ENCODE assay signal across 10 cellular contexts in genomic region chr15:35289029-35289617, GRCh38.
DNase-seq lines count a peak whose midpoint lies in the region; ATAC-seq and TF ChIP-seq lines count a peak whose summit lies in the region.
"Had no signal": no experiment of that assay in that cellular context is flagged by ENCODE, and none has a peak within 500 bp of the region (broad histone marks: within the 10 kb centered on the region; RNA-seq: fewer than 3 reads in every experiment).

No MANE protein-coding gene starts in this region.

- peak; percentile 38 for DNase-seq in NCI-H1436 (lab: John Stamatoyannopoulos, UW)
- no peak for DNase-seq in NCI-H1436 treated with DMSO at 0.1 percent for 48 hours (lab: John Stamatoyannopoulos, UW)
- DNase-seq in IMR-90 = peak; percentile 81
- DNase-seq in germinal center (ENCODE audit: low spot score) = peak; percentile 11
- DNase-seq in gastrocnemius medialis = no peak
- no peak for DNase-seq in T-helper 2 cell treated with Interferon-gamma antibody and Interleukin-4, amounts not matched to agents 5 μg/mL and 100 μg/mL, for 36 hours (ENCODE audit: low spot score)
- no peak for DNase-seq in stimulated activated CD4-positive, alpha-beta T cell treated with anti-CD3 and anti-CD28 coated beads, Interleukin-4, amount 100 ng/mL, for 24 hours

- 0 out of 2 replicates have a peak, but pooled peaks cover 4% of the 10 kb centered on the region for H3K9me1 ChIP-seq in IMR-90 (ENCODE audit: insufficient read depth, low read length)

- no peak overlapping the region for H2BK15ac ChIP-seq in IMR-90 (ENCODE audit: low read depth, low read length)

- H4K91ac ChIP-seq in IMR-90 (ENCODE audit: insufficient read depth, low read depth, low read length) = no peak overlapping the region

- H3K56ac ChIP-seq in IMR-90 (ENCODE audit: extremely low read depth, insufficient read depth, low read length) = no peak overlapping the region

- no peak overlapping the region for H3K27ac Mint-ChIP-seq in T-helper 2 cell treated with Interferon-gamma antibody and Interleukin-4, amounts not matched to agents 5 μg/mL and 100 μg/mL, for 36 hours
- H3K27ac Mint-ChIP-seq: activated naive CD8-positive, alpha-beta T cell; CD4-positive, CD25-positive, alpha-beta regulatory T cell had no signal

- H3K4ac ChIP-seq in IMR-90 (ENCODE audit: low read depth, low read length) = no peak overlapping the region

- no peak overlapping the region for H2BK5ac ChIP-seq in IMR-90 (ENCODE audit: low read depth, low read length, poor library complexity, severe bottlenecking)

- TF ChIP-seq CTCF in IMR-90 (conservative IDR thresholded peaks at IDR 0.05; ENCODE audit: low read depth, low read length) (peak; percentile 87), gastrocnemius medialis (IDR thresholded peaks at IDR 0.05 in 4 of 5, conservative IDR thresholded peaks at IDR 0.05 in 1 of 5) (peak in 4 of 5 experiments; percentile 43 to 65 (median 57))

- H3K14ac ChIP-seq in IMR-90 (replicated peaks; ENCODE audit: low read depth, low read length) = no peak overlapping the region

- no TSS peak for BruUV-seq in IMR-90 (replicated peaks; lab: Mats Ljungman, UMichigan)

- H4K8ac ChIP-seq in IMR-90 (ENCODE audit: low read depth in 2 of 2, low read length in 2 of 2) = no peak overlapping the region; a peak in 1 of 4 replicates

- TF ChIP-seq RAD21 in IMR-90 (IDR thresholded peaks at IDR 0.05; ENCODE audit: low read length) = peak; percentile 94

- H3K27me3 ChIP-seq in IMR-90 (ENCODE audit: control insufficient read depth, insufficient read depth, low read length) (no peaks in the 10 kb centered on the region), gastrocnemius medialis (no peaks in the 10 kb centered on the region)

- no peaks in the 10 kb centered on the region for H3K9me3 ChIP-seq in IMR-90 (ENCODE audit: control insufficient read depth, insufficient read depth, low read length)
- H3K9me3 ChIP-seq in gastrocnemius medialis = no peaks in the 10 kb centered on the region

- intact Hi-C loops in IMR-90 (cut with micrococcal nuclease) = loop anchor here (1.0 to 10.0 kb wide), 4 partner anchors 155 to 456 kb away; partner anchors contain the start of gene DPH6
- intact Hi-C loops in gastrocnemius medialis (cut with DNase I; ENCODE audit: low total_unique reads) = loop anchor here (1.0 kb wide), 1 partner anchor 155 kb away; no protein-coding TSS in a partner anchor

- no peaks in the 10 kb centered on the region for H3K27me3 Mint-ChIP-seq in T-helper 2 cell treated with Interferon-gamma antibody and Interleukin-4, amounts not matched to agents 5 μg/mL and 100 μg/mL, for 36 hours (ENCODE audit: low read depth)
- H3K27me3 Mint-ChIP-seq: activated naive CD8-positive, alpha-beta T cell had no signal

- H3K27ac ChIP-seq in IMR-90 (ENCODE audit: insufficient read depth, low read length) (no peak overlapping the region), gastrocnemius medialis (no peak overlapping the region)

- H3K18ac ChIP-seq in IMR-90 (ENCODE audit: low read depth, low read length) = no peak overlapping the region

- POLR2A ChIA-PET in IMR-90 (lab: Charles Lee; ENCODE audit: unreplicated experiment) = interaction anchor here (0.5 to 1.1 kb wide), 3 partner anchors 83 to 355 kb away, joined by 3 to 5 read pairs (median 3); no protein-coding TSS in a partner anchor

- in situ Hi-C loops in IMR-90 (cut with MboI; ENCODE audit: low sequenced_read_pairs) (loop anchor here (10.0 to 25.0 kb wide), 2 partner anchors 214 to 1848 kb away; no protein-coding TSS in a partner anchor), gastrocnemius medialis (cut with MboI; ENCODE audit: low sequenced_read_pairs in 4 of 4) (loop anchor here in 1 of 4 donors (10.0 kb wide), 1 partner anchor 156 kb away; no protein-coding TSS in a partner anchor)

- H3K4me3 Mint-ChIP-seq in T-helper 2 cell treated with Interferon-gamma antibody and Interleukin-4, amounts not matched to agents 5 μg/mL and 100 μg/mL, for 36 hours = no peak overlapping the region
- H3K4me3 Mint-ChIP-seq: activated naive CD8-positive, alpha-beta T cell; CD4-positive, CD25-positive, alpha-beta regulatory T cell had no signal

- H3K9ac ChIP-seq in IMR-90 (ENCODE audit: low read depth, low read length) = no peak overlapping the region

- no peak overlapping the region for H3K23ac ChIP-seq in IMR-90 (ENCODE audit: low read depth, low read length)

- TF ChIP-seq POLR2A in IMR-90 (IDR thresholded peaks at IDR 0.05; ENCODE audit: low read depth, low read length) (no peak), gastrocnemius medialis (IDR thresholded peaks at IDR 0.05) (no peak)

- H2AFZ ChIP-seq in IMR-90 (replicated peaks; ENCODE audit: low read length, poor library complexity) = no peak overlapping the region

- H2AK9ac ChIP-seq in IMR-90 (replicated peaks; ENCODE audit: low read depth, low read length, poor library complexity) = no peak overlapping the region

- H3K4me3 ChIP-seq in IMR-90 (ENCODE audit: insufficient read depth, low read depth, low read length) = no peak overlapping the region
- H3K4me3 ChIP-seq in gastrocnemius medialis = no peak overlapping the region

- H3K4me1 ChIP-seq in IMR-90 (ENCODE audit: control insufficient read depth, insufficient read depth, low read length) (peaks cover 6% of the 10 kb centered on the region), gastrocnemius medialis (peaks cover 0 to 8% of the 10 kb centered on the region in 2 donors)

- no peaks in the 10 kb centered on the region for H3K79me1 ChIP-seq in IMR-90 (ENCODE audit: low read depth in 1 of 2, low read length in 2 of 2)

- peak; percentile 87 for ATAC-seq in IMR-90 (ENCODE audit: low read depth)
- ATAC-seq in SK-N-SH treated with all-trans-retinoic acid at 6 μM for 48 hours = peak; percentile 77
- peak; percentile 64 to 75 for ATAC-seq in gastrocnemius medialis

- no peak overlapping the region for H4K5ac ChIP-seq in IMR-90 (ENCODE audit: low read depth, low read length)

- no peak overlapping the region for H2BK20ac ChIP-seq in IMR-90 (ENCODE audit: low read depth, low read length)

- WGBS in IMR-90 (ENCODE audit: extremely low coverage in 2 of 2, insufficient read length in 1 of 2), 2 experiments = no CpG with 5 or more reads among the region's 3 CpGs

- no peaks in the 10 kb centered on the region for H3K36me3 Mint-ChIP-seq in T-helper 2 cell treated with Interferon-gamma antibody and Interleukin-4, amounts not matched to agents 5 μg/mL and 100 μg/mL, for 36 hours (ENCODE audit: low read depth)
- H3K36me3 Mint-ChIP-seq: activated naive CD8-positive, alpha-beta T cell; CD4-positive, CD25-positive, alpha-beta regulatory T cell had no signal

- H3K36me3 ChIP-seq in IMR-90 (ENCODE audit: control insufficient read depth, insufficient read depth, low read length) (no peaks in the 10 kb centered on the region), gastrocnemius medialis (no peaks in the 10 kb centered on the region)

- H4K20me1 ChIP-seq in IMR-90 (ENCODE audit: insufficient read depth, low read length) = no peaks in the 10 kb centered on the region; the same call in 1 of the 2 replicates

- no peak overlapping the region for H2BK120ac ChIP-seq in IMR-90 (ENCODE audit: low read depth, low read length)

- H3K9me3 Mint-ChIP-seq in T-helper 2 cell treated with Interferon-gamma antibody and Interleukin-4, amounts not matched to agents 5 μg/mL and 100 μg/mL, for 36 hours = no peaks in the 10 kb centered on the region

- CTCF ChIA-PET in IMR-90 (lab: Yijun Ruan, JAX) = interaction anchor here (0.5 to 8.6 kb wide), 15 partner anchors 36 to 1727 kb away, joined by 3 to 70 read pairs (median 3); no protein-coding TSS in a partner anchor

- H3K4me2 ChIP-seq in IMR-90 (ENCODE audit: low read depth, low read length) = no peak overlapping the region

- H3K4me1 Mint-ChIP-seq in T-helper 2 cell treated with Interferon-gamma antibody and Interleukin-4, amounts not matched to agents 5 μg/mL and 100 μg/mL, for 36 hours (ENCODE audit: low read depth) = no peaks in the 10 kb centered on the region
- H3K4me1 Mint-ChIP-seq: CD4-positive, CD25-positive, alpha-beta regulatory T cell had no signal

- dilution Hi-C loops in IMR-90 (cut with HindIII; ENCODE audit: low sequenced_read_pairs, unreplicated experiment) = no loop called here

- no peak overlapping the region for H2AK5ac ChIP-seq in IMR-90 (ENCODE audit: low read depth, low read length)

TF ChIP-seq in IMR-90, 13 proteins besides CTCF, POLR2A, EP300 and RAD21:
- TF ChIP-seq, protein P1, sequence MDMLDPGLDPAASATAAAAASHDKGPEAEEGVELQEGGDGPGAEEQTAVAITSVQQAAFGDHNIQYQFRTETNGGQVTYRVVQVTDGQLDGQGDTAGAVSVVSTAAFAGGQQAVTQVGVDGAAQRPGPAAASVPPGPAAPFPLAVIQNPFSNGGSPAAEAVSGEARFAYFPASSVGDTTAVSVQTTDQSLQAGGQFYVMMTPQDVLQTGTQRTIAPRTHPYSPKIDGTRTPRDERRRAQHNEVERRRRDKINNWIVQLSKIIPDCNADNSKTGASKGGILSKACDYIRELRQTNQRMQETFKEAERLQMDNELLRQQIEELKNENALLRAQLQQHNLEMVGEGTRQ (IDR thresholded peaks at IDR 0.05; ENCODE audit: low read depth, low read length) = no peak
- TF ChIP-seq BHLHE40 (IDR thresholded peaks at IDR 0.05; ENCODE audit: low read depth, low read length) = no peak
- no peak for TF ChIP-seq NFE2L2 (IDR thresholded peaks at IDR 0.05; ENCODE audit: low read depth, low read length)
- no peak for TF ChIP-seq FOS (IDR thresholded peaks at IDR 0.05; ENCODE audit: low read depth, low read length)
- peak; percentile 85 for TF ChIP-seq SMC3 (IDR thresholded peaks at IDR 0.05; ENCODE audit: low read depth, low read length)

TF ChIP-seq in SK-N-SH treated with all-trans-retinoic acid at 6 μM for 48 hours, 23 proteins besides CTCF, POLR2A, EP300 and RAD21 (continues in another document):
- no peak for TF ChIP-seq ZFP3 (CRISPR knock-in tag; IDR thresholded peaks at IDR 0.05)

Comparison
In these comparisons a context has a peak if more than half of its experiments do, and no peak if none do; other contexts are left out.
1. DNase-seq: peak in NCI-H1436 (single experiment), IMR-90 (single experiment) and germinal center (single experiment); none in NCI-H1436 treated with DMSO at 0.1 percent for 48 hours (single experiment), gastrocnemius medialis (0 of 2), T-helper 2 cell treated with Interferon-gamma antibody and Interleukin-4, amounts not matched to agents 5 μg/mL and 100 μg/mL, for 36 hours (single experiment) and stimulated activated CD4-positive, alpha-beta T cell treated with anti-CD3 and anti-CD28 coated beads, Interleukin-4, amount 100 ng/mL, for 24 hours (single experiment).
2. Peak in every context shown above with its lines, with median percentiles within 50 percentile points of each other: ATAC-seq.